ENCODE assay signal across 18 cellular contexts in the genomic region with DNA sequence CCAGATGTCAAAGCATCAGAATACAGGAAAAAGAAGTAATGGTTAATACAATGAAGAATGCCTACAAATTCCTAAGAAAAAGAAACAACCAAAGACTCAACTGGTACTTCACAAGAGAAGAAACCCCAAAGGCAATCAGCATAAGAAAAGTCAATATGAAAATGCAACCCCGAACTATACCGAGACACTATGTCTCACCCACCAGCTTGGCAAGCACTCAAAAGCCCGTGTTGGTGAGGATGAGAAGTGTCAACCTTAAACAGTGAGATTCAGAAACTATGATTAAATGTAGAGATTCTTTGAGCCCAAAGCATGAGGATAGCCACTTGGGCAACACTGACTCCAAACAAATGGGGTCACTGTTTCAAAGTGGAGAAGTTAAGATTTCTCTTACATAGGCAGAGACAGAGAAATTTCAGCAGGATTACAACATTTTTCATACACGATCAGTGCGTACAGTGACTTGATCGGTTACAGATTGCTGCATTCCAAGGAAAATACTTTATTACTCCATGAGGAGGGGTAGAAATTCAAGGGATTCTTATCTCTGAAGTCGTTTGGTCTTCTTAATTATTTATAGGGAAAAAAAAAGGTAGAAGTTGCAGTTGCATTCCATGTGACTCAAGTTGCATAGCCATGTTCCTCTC. TPM values are rescaled to one million over a fixed set of nuclear protein-coding genes. Genes with fewer than 3 reads are reported as not detected.
A peak's percentile ranks its signal among the peaks of the same experiment; 100 is the strongest.
DNase-seq lines count a peak whose midpoint lies in the region; ATAC-seq and TF ChIP-seq lines count a peak whose summit lies in the region.
"Had no signal": no experiment of that assay in that cellular context is flagged by ENCODE, and none has a peak within 500 bp of the region (broad histone marks: within the 10 kb centered on the region; RNA-seq: fewer than 3 reads in every experiment).

No MANE protein-coding gene starts in this region.

- H3K9me3 Mint-ChIP-seq in activated CD4-positive, alpha-beta T cell treated with anti-CD3 and anti-CD28 coated beads for 36 hours (ENCODE audit: low read depth) = peaks cover 18% of the 10 kb centered on the region
- H3K9me3 Mint-ChIP-seq in activated T-cell treated with anti-CD3 and anti-CD28 coated beads, Interleukin-2, amount 50 U/mL, for 72 hours = peaks cover 8 to 9% of the 10 kb centered on the region in 2 donors
- H3K9me3 Mint-ChIP-seq in Caco-2 (ENCODE audit: unreplicated experiment) = peaks cover 38% of the 10 kb centered on the region

- peak; percentile 85 for ATAC-seq in activated CD4-positive, alpha-beta T cell treated with anti-CD3 and anti-CD28 coated beads for 36 hours
- ATAC-seq in activated T-cell treated with anti-CD3 and anti-CD28 coated beads, Interleukin-2, amount 50 U/mL, for 72 hours (replicated peaks in 1 of 2) = peak; percentile 87 to 91
- ATAC-seq: psoas muscle, SK-N-SH treated with all-trans-retinoic acid at 6 μM for 48 hours had no signal

- peaks cover 17% of the 10 kb centered on the region for H3K4me1 Mint-ChIP-seq in activated CD4-positive, alpha-beta T cell treated with anti-CD3 and anti-CD28 coated beads for 36 hours
- H3K4me1 Mint-ChIP-seq in activated T-cell treated with anti-CD3 and anti-CD28 coated beads, Interleukin-2, amount 50 U/mL, for 72 hours (ENCODE audit: low read depth) = peaks cover 25% of the 10 kb centered on the region
- no peaks in the 10 kb centered on the region for H3K4me1 Mint-ChIP-seq in Caco-2 (ENCODE audit: low read depth, unreplicated experiment)
- H3K4me1 Mint-ChIP-seq: nephron progenitor cell had no signal

- peak; percentile 73 for DNase-seq in activated CD4-positive, alpha-beta T cell treated with anti-CD3 and anti-CD28 coated beads for 36 hours
- no peak for DNase-seq in activated CD4-positive, alpha-beta T cell treated with anti-CD3 and anti-CD28 coated beads, Interleukin-2, amount 50 U/mL, for 4 hours
- DNase-seq in AG08395 (ENCODE audit: low spot score) (peak; percentile 15), fibroblast of villous mesenchyme (ENCODE audit: low read depth) (peak; percentile 35), NCI-H146 treated with DMSO at 0.1 percent for 48 hours (lab: John Stamatoyannopoulos, UW; ENCODE audit: unreplicated experiment) (no peak), Caco-2 (no peak), NOMO-1 treated with dmso at 0.1 percent for 144 hours (lab: John Stamatoyannopoulos, UW; ENCODE audit: unreplicated experiment) (no peak)
- peak; percentile 22 to 40 for DNase-seq in activated T-cell treated with anti-CD3 and anti-CD28 coated beads, Interleukin-2, amount 50 U/mL, for 72 hours
- DNase-seq: 8988T, amygdala, HCEC 1CT, islet precursor cell, NCI-H1930, NCI-H510A, nephron progenitor cell, psoas muscle, thyroid gland had no signal

- H3K4me3 ChIP-seq in fibroblast of villous mesenchyme (ENCODE audit: low read depth, low read length) = no peak overlapping the region
- no peak overlapping the region for H3K4me3 ChIP-seq in Caco-2 (ENCODE audit: low read depth, low read length)
- H3K4me3 ChIP-seq: psoas muscle, thyroid gland had no signal

- H3K27me3 ChIP-seq in Caco-2 (replicated peaks; ENCODE audit: control insufficient read depth, insufficient read depth, low read length) = no peaks in the 10 kb centered on the region
- H3K27me3 ChIP-seq: thyroid gland had no signal

- no peaks in the 10 kb centered on the region for H3K36me3 ChIP-seq in Caco-2 (ENCODE audit: control insufficient read depth, insufficient read depth, low read length)
- H3K36me3 ChIP-seq: thyroid gland had no signal

- peaks cover 38% of the 10 kb centered on the region for H3K9me3 ChIP-seq in Caco-2
- H3K9me3 ChIP-seq: thyroid gland had no signal

- H3K27me3 Mint-ChIP-seq in activated CD4-positive, alpha-beta T cell treated with anti-CD3 and anti-CD28 coated beads for 36 hours = peaks cover 2% of the 10 kb centered on the region
- H3K27me3 Mint-ChIP-seq in activated T-cell treated with anti-CD3 and anti-CD28 coated beads, Interleukin-2, amount 50 U/mL, for 72 hours (ENCODE audit: low read depth) = peaks cover 6% of the 10 kb centered on the region
- H3K27me3 Mint-ChIP-seq in Caco-2 (ENCODE audit: insufficient read depth, unreplicated experiment) = no peaks in the 10 kb centered on the region

- BruUV-seq in Caco-2 (replicated peaks; lab: Mats Ljungman, UMichigan) = no TSS peak

- H3K4me1 ChIP-seq in Caco-2 = peaks cover 9% of the 10 kb centered on the region; the same call in 1 of the 2 replicates
- H3K4me1 ChIP-seq: psoas muscle had no signal

- peaks cover 10% of the 10 kb centered on the region for H3K36me3 Mint-ChIP-seq in activated CD4-positive, alpha-beta T cell treated with anti-CD3 and anti-CD28 coated beads for 36 hours (ENCODE audit: low read depth)
- peaks cover 11 to 15% of the 10 kb centered on the region in 2 donors for H3K36me3 Mint-ChIP-seq in activated T-cell treated with anti-CD3 and anti-CD28 coated beads, Interleukin-2, amount 50 U/mL, for 72 hours (ENCODE audit: insufficient read depth in 2 of 2)
- no peaks in the 10 kb centered on the region for H3K36me3 Mint-ChIP-seq in Caco-2 (ENCODE audit: insufficient read depth, unreplicated experiment)

- H3K27ac Mint-ChIP-seq in activated CD4-positive, alpha-beta T cell treated with anti-CD3 and anti-CD28 coated beads for 36 hours = peak overlapping the region; percentile 69
- H3K27ac Mint-ChIP-seq in activated T-cell treated with anti-CD3 and anti-CD28 coated beads, Interleukin-2, amount 50 U/mL, for 72 hours = peak overlapping the region; percentile 61
- no peak overlapping the region for H3K27ac Mint-ChIP-seq in Caco-2 (ENCODE audit: unreplicated experiment)
- H3K27ac Mint-ChIP-seq: nephron progenitor cell had no signal

- TF ChIP-seq CTCF in fibroblast of villous mesenchyme (IDR thresholded peaks at IDR 0.05; ENCODE audit: insufficient read depth, low read depth, low read length) = no peak
- TF ChIP-seq CTCF in Caco-2 (IDR thresholded peaks at IDR 0.05; ENCODE audit: insufficient read depth in 1 of 2, low read depth in 1 of 2, low read length in 1 of 2, severe bottlenecking in 1 of 2, unreplicated experiment in 1 of 2) = no peak

- POLR2A ChIA-PET in activated CD4-positive, alpha-beta T cell treated with anti-CD3 and anti-CD28 coated beads for 36 hours (lab: Charles Lee) = no interaction called here
- POLR2A ChIA-PET in Caco-2 (lab: Charles Lee) = no interaction called here

- intact Hi-C loops in activated CD4-positive, alpha-beta T cell treated with anti-CD3 and anti-CD28 coated beads for 36 hours (cut with DNase I, micrococcal nuclease) = loop anchor here in 1 of 2 experiments (1.0 kb wide), 2 partner anchors 21 to 94 kb away; no protein-coding TSS in a partner anchor
- intact Hi-C loops in Caco-2 (cut with micrococcal nuclease; ENCODE audit: unreplicated experiment) = no loop called here

- H3K4me3 Mint-ChIP-seq in activated CD4-positive, alpha-beta T cell treated with anti-CD3 and anti-CD28 coated beads for 36 hours = no peak overlapping the region
- H3K4me3 Mint-ChIP-seq in activated T-cell treated with anti-CD3 and anti-CD28 coated beads, Interleukin-2, amount 50 U/mL, for 72 hours = peak overlapping the region; percentile 46 to 54
- no peak overlapping the region for H3K4me3 Mint-ChIP-seq in Caco-2 (ENCODE audit: unreplicated experiment)
- H3K4me3 Mint-ChIP-seq: nephron progenitor cell had no signal

- CTCF ChIA-PET in activated CD4-positive, alpha-beta T cell treated with anti-CD3 and anti-CD28 coated beads for 36 hours (lab: Charles Lee) = interaction anchor here (1.2 kb wide), 1 partner anchor 11 kb away, joined by 3 read pairs; the partner anchor contains the start of gene SMIM38
- CTCF ChIA-PET in Caco-2 (lab: Charles Lee) = interaction anchor here (2.8 kb wide), 1 partner anchor 13 kb away, joined by 7 read pairs; no protein-coding TSS in a partner anchor

RNA-seq across cellular contexts. Expression of gene SMIM38, which starts 10.9 kb away (rescaled TPM):
- total RNA-seq in activated CD4-positive, alpha-beta T cell treated with anti-CD3 and anti-CD28 coated beads for 36 hours = under 1 TPM; 0.47 to 0.94 TPM
- 1 to 10 TPM; 2.3 to 5.5 TPM for total RNA-seq in activated T-cell treated with anti-CD3 and anti-CD28 coated beads, Interleukin-2, amount 50 U/mL, for 72 hours
- under 0.01 TPM in 2 replicates for total RNA-seq in fibroblast of villous mesenchyme
- 0.12 and 0.66 TPM in 2 replicates for total RNA-seq in Caco-2 (2022)

Comparison
In these comparisons a context has a peak if more than half of its experiments do, and no peak if none do; other contexts are left out.
1. DNase-seq: peak in activated CD4-positive, alpha-beta T cell treated with anti-CD3 and anti-CD28 coated beads for 36 hours (single experiment), AG08395 (single experiment), activated T-cell treated with anti-CD3 and anti-CD28 coated beads, Interleukin-2, amount 50 U/mL, for 72 hours (2 of 2) and fibroblast of villous mesenchyme (single experiment); none in activated CD4-positive, alpha-beta T cell treated with anti-CD3 and anti-CD28 coated beads, Interleukin-2, amount 50 U/mL, for 4 hours (0 of 2), NCI-H146 treated with DMSO at 0.1 percent for 48 hours (single experiment), Caco-2 (0 of 2) and NOMO-1 treated with dmso at 0.1 percent for 144 hours (single experiment).
2. H3K4me3 Mint-ChIP-seq: peak in activated T-cell treated with anti-CD3 and anti-CD28 coated beads, Interleukin-2, amount 50 U/mL, for 72 hours (2 of 2); none in activated CD4-positive, alpha-beta T cell treated with anti-CD3 and anti-CD28 coated beads for 36 hours (single experiment) and Caco-2 (single experiment).